ENCODE assay signal across 29 cellular contexts in genomic region chr17:11991461-11991860, GRCh38.
"Had no signal": no experiment of that assay in that cellular context is flagged by ENCODE, and none has a peak within 500 bp of the region (broad histone marks: within the 10 kb centered on the region; RNA-seq: fewer than 3 reads in every experiment).

No MANE protein-coding gene starts in this region.

- H3K4me3 ChIP-seq: ascending aorta, cardiac muscle cell, Peyer's patch had no signal

- H3K9me3 Mint-ChIP-seq: activated CD4-positive, alpha-beta T cell treated with anti-CD3 and anti-CD28 coated beads, Interleukin-2, amount 10 ng/mL, durations not matched to agents 7 days and 5 days; activated naive CD4-positive, alpha-beta T cell treated with anti-CD3 and anti-CD28 coated beads, Interleukin-2, amount 50 U/mL, for 24 hours; activated naive CD8-positive, alpha-beta T cell treated with anti-CD3 and anti-CD28 coated beads, Interleukin-2, amount 10 ng/mL, durations not matched to agents 7 days and 5 days; activated T-cell treated with anti-CD3 and anti-CD28 coated beads, Interleukin-2, amount 50 U/mL, for 24 hours; activated T-helper 2 cell treated with anti-CD3 and anti-CD28 coated beads, Interferon-gamma antibody, Interleukin-2, Interleukin-4, amounts not matched to agents 10 μg/mL and 5 μg/mL and 100 μg/mL, durations not matched to agents 14 hours and 24 hours and 36 hours; central memory CD8-positive, alpha-beta T cell had no signal

- H3K27me3 Mint-ChIP-seq: activated CD4-positive, alpha-beta T cell treated with anti-CD3 and anti-CD28 coated beads for 36 hours; activated CD4-positive, alpha-beta T cell treated with anti-CD3 and anti-CD28 coated beads, Interleukin-2, amount 10 ng/mL, durations not matched to agents 7 days and 5 days; activated naive CD4-positive, alpha-beta T cell treated with anti-CD3 and anti-CD28 coated beads, Interleukin-2, amount 50 U/mL, for 24 hours; activated naive CD8-positive, alpha-beta T cell treated with anti-CD3 and anti-CD28 coated beads, Interleukin-2, amount 10 ng/mL, durations not matched to agents 7 days and 5 days; activated T-cell treated with anti-CD3 and anti-CD28 coated beads, Interleukin-2, amount 50 U/mL, for 24 hours; central memory CD8-positive, alpha-beta T cell had no signal

- H3K27me3 ChIP-seq: ascending aorta, cardiac muscle cell, Peyer's patch had no signal

- ATAC-seq: activated CD4-positive, alpha-beta T cell treated with anti-CD3 and anti-CD28 coated beads for 36 hours; activated CD8-positive, alpha-beta T cell treated with anti-CD3 and anti-CD28 coated beads, Interleukin-2, amount 10 ng/mL, durations not matched to agents 7 days and 5 days; PC-3 had no signal

- H3K36me3 ChIP-seq: cardiac muscle cell, WERI-Rb-1 had no signal

- H3K27ac Mint-ChIP-seq: activated CD4-positive, alpha-beta T cell treated with anti-CD3 and anti-CD28 coated beads for 36 hours; activated CD4-positive, alpha-beta T cell treated with anti-CD3 and anti-CD28 coated beads, Interleukin-2, amount 10 ng/mL, durations not matched to agents 7 days and 5 days; activated CD8-positive, alpha-beta T cell treated with anti-CD3 and anti-CD28 coated beads, Interleukin-2, amount 10 ng/mL, durations not matched to agents 7 days and 5 days; activated naive CD4-positive, alpha-beta T cell treated with anti-CD3 and anti-CD28 coated beads, Interleukin-2, amount 50 U/mL, for 24 hours; activated naive CD8-positive, alpha-beta T cell treated with anti-CD3 and anti-CD28 coated beads, Interleukin-2, amount 10 ng/mL, durations not matched to agents 7 days and 5 days; activated T-cell treated with anti-CD3 and anti-CD28 coated beads, Interleukin-2, amount 50 U/mL, for 24 hours; activated T-helper 2 cell treated with anti-CD3 and anti-CD28 coated beads, Interferon-gamma antibody, Interleukin-2, Interleukin-4, amounts not matched to agents 10 μg/mL and 5 μg/mL and 100 μg/mL, durations not matched to agents 14 hours and 24 hours and 36 hours had no signal

- H3K4me3 Mint-ChIP-seq: activated CD4-positive, alpha-beta T cell treated with anti-CD3 and anti-CD28 coated beads for 36 hours; activated CD4-positive, alpha-beta T cell treated with anti-CD3 and anti-CD28 coated beads, Interleukin-2, amount 10 ng/mL, durations not matched to agents 7 days and 5 days; activated CD8-positive, alpha-beta T cell treated with anti-CD3 and anti-CD28 coated beads, Interleukin-2, amount 10 ng/mL, durations not matched to agents 7 days and 5 days; activated naive CD4-positive, alpha-beta T cell treated with anti-CD3 and anti-CD28 coated beads, Interleukin-2, amount 50 U/mL, for 24 hours; activated naive CD8-positive, alpha-beta T cell treated with anti-CD3 and anti-CD28 coated beads, Interleukin-2, amount 10 ng/mL, durations not matched to agents 7 days and 5 days; activated T-cell treated with anti-CD3 and anti-CD28 coated beads, Interleukin-2, amount 50 U/mL, for 24 hours; central memory CD8-positive, alpha-beta T cell had no signal

- H3K9me3 ChIP-seq: ascending aorta, Peyer's patch had no signal

- DNase-seq: activated CD4-positive, alpha-beta T cell treated with anti-CD3 and anti-CD28 coated beads for 36 hours; activated CD4-positive, alpha-beta T cell treated with anti-CD3 and anti-CD28 coated beads, Interleukin-2, amount 10 ng/mL, durations not matched to agents 7 days and 5 days; activated CD4-positive, alpha-beta T cell treated with anti-CD3 and anti-CD28 coated beads, Interleukin-2, amount 50 U/mL, for 48 hours; activated CD8-positive, alpha-beta T cell treated with anti-CD3 and anti-CD28 coated beads, Interleukin-2, amount 10 ng/mL, durations not matched to agents 7 days and 5 days; activated gamma-delta T cell; activated naive CD4-positive, alpha-beta T cell treated with Interleukin-2 at 50 U/mL for 16 hours; activated naive CD8-positive, alpha-beta T cell treated with anti-CD3 and anti-CD28 coated beads, Interleukin-2, amount 10 ng/mL, durations not matched to agents 7 days and 5 days; activated T-cell treated with anti-CD3 and anti-CD28 coated beads, Interleukin-2, amount 50 U/mL, for 24 hours; amygdala; NCI-H1092 treated with DMSO at 0.1 percent for 48 hours; NCI-H1417 treated with DMSO at 0.1 percent for 48 hours; NCI-H187 treated with DMSO at 0.1 percent for 48 hours; NCI-H2081 treated with DMSO at 0.1 percent for 48 hours; NCI-H226; NCI-H524 treated with DMSO at 0.1 percent for 48 hours; NK-92 treated with Interleukin-12 subunit alpha and Interleukin-12 subunit beta, amount 100 ng/mL, for 24 hours; PC-3; Peyer's patch; RPMI8226; SHP77 treated with DMSO at 0.1 percent for 48 hours; SW 1271; T-helper 1 cell; T1000; WERI-Rb-1 had no signal

- H3K27ac ChIP-seq: ascending aorta, cardiac muscle cell, Peyer's patch, WERI-Rb-1 had no signal

- H3K4me1 ChIP-seq: Peyer's patch had no signal
